In the genomic region with DNA sequence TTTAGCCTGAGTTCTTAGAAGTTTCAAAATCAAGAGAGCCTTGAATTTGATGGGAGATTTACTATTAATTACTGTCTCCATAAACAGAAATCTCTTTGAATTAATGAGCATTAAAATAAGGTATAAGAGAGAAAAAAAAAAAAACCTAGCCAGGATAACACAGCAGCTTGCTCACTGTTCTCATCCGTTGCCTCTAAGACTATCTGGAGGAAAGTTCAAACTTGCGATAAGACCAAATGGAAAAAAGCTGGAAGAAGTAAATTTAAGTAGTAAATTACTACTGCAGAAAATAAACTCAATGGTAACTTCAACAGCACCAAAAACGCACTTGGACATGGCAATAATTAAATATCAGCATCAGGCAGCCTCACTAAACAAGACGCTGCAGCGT, we compare ENCODE assay signal across 1 cellular context.
TF ChIP-seq lines count a peak whose summit lies in the region.

No MANE protein-coding gene starts in this region.

TF ChIP-seq in IMR-90, 13 proteins besides CTCF, POLR2A, EP300 and RAD21:
- no peak for TF ChIP-seq NFE2L2 (IDR thresholded peaks at IDR 0.05; ENCODE audit: low read depth, low read length)
- TF ChIP-seq MXI1 (IDR thresholded peaks at IDR 0.05; ENCODE audit: borderline replicate concordance, low read depth, low read length) = no peak
- TF ChIP-seq CEBPB (IDR thresholded peaks at IDR 0.05; ENCODE audit: low read depth, low read length) = no peak
- TF ChIP-seq CHD1 (IDR thresholded peaks at IDR 0.05; ENCODE audit: low read depth, low read length) = no peak
- TF ChIP-seq FOS (IDR thresholded peaks at IDR 0.05; ENCODE audit: low read depth, low read length) = no peak
- no peak for TF ChIP-seq RCOR1 (IDR thresholded peaks at IDR 0.05; ENCODE audit: insufficient replicate concordance, low read length)
- TF ChIP-seq, protein P1, sequence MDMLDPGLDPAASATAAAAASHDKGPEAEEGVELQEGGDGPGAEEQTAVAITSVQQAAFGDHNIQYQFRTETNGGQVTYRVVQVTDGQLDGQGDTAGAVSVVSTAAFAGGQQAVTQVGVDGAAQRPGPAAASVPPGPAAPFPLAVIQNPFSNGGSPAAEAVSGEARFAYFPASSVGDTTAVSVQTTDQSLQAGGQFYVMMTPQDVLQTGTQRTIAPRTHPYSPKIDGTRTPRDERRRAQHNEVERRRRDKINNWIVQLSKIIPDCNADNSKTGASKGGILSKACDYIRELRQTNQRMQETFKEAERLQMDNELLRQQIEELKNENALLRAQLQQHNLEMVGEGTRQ (IDR thresholded peaks at IDR 0.05; ENCODE audit: low read depth, low read length) = no peak
- no peak for TF ChIP-seq MAZ (IDR thresholded peaks at IDR 0.05; ENCODE audit: borderline replicate concordance, low read depth, low read length)
- TF ChIP-seq SMC3 (IDR thresholded peaks at IDR 0.05; ENCODE audit: low read depth, low read length) = no peak
- TF ChIP-seq, protein P2, sequence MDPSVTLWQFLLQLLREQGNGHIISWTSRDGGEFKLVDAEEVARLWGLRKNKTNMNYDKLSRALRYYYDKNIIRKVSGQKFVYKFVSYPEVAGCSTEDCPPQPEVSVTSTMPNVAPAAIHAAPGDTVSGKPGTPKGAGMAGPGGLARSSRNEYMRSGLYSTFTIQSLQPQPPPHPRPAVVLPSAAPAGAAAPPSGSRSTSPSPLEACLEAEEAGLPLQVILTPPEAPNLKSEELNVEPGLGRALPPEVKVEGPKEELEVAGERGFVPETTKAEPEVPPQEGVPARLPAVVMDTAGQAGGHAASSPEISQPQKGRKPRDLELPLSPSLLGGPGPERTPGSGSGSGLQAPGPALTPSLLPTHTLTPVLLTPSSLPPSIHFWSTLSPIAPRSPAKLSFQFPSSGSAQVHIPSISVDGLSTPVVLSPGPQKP (IDR thresholded peaks at IDR 0.05; ENCODE audit: borderline replicate concordance, low read depth, low read length) = no peak
- no peak for TF ChIP-seq BHLHE40 (IDR thresholded peaks at IDR 0.05; ENCODE audit: low read depth, low read length)
- no peak for TF ChIP-seq MAFK (IDR thresholded peaks at IDR 0.05; ENCODE audit: low read depth, low read length)
- TF ChIP-seq RFX5 (IDR thresholded peaks at IDR 0.05; ENCODE audit: low read depth, low read length) = no peak
